1 cellular context compared by ENCODE assay signal in the genomic region with DNA sequence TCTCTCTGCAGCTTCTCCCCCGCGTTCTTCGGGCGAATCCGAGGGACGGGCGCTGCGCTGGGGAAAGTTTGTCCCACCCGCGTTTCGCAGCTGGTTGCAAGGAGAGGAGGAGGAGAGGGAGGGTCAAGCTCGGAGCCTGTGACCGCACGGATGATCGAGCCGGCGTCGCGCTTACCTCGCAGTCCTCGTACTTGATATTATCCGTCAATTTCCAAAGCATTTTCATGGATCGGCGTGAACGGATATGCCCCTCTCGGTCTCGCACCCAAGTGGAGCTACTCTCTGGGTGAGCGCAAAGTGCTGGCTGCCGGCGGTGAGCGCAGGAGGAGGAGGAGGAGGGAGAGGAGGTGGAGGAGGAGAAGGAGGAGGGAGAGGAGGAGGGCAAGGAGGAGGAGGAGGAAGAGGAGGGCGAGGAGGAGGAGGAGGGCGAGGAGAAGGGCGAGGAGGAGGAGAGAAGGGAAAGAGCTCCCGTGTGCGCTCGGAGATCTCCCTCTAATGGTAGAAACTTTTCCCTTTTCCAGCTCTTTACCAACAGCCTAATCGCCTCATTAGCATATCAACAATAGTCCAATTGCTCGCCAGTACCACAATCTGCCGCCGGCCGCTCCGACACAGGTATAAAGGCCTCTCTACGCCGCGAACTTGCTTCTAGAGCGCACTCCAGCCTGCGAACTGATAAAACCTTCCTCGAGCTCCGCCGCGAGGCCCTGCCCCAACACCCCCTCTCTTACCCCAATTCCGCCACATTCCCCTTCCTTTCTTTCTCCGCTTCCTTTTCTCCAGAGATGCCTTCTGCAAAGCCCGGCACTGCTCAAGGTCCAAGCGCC.
A peak's percentile ranks its signal among the peaks of the same experiment; 100 is the strongest.
TF ChIP-seq lines count a peak whose summit lies in the region.

A gene (minus strand): TSS at position 309 of the 827 bp plus-strand sequence. CDS start 83 bp downstream, at position 226.

TF ChIP-seq in HEK293, 187 proteins besides CTCF, POLR2A, EP300 and RAD21 (continued from another document):
- TF ChIP-seq, protein P1, sequence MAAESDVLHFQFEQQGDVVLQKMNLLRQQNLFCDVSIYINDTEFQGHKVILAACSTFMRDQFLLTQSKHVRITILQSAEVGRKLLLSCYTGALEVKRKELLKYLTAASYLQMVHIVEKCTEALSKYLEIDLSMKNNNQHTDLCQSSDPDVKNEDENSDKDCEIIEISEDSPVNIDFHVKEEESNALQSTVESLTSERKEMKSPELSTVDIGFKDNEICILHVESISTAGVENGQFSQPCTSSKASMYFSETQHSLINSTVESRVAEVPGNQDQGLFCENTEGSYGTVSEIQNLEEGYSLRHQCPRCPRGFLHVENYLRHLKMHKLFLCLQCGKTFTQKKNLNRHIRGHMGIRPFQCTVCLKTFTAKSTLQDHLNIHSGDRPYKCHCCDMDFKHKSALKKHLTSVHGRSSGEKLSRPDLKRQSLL (tag by site-specific recombination; IDR thresholded peaks at IDR 0.05): peak; percentile 94
- TF ChIP-seq GLIS2 (tag by site-specific recombination; IDR thresholded peaks at IDR 0.05): peak; percentile 44; the same call in 1 of the 2 replicates
- TF ChIP-seq, protein P2, sequence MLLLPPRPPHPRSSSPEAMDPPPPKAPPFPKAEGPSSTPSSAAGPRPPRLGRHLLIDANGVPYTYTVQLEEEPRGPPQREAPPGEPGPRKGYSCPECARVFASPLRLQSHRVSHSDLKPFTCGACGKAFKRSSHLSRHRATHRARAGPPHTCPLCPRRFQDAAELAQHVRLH (tag by site-specific recombination; IDR thresholded peaks at IDR 0.05): peak; percentile 59; the same call in 1 of the 2 replicates
- TF ChIP-seq, protein P3, sequence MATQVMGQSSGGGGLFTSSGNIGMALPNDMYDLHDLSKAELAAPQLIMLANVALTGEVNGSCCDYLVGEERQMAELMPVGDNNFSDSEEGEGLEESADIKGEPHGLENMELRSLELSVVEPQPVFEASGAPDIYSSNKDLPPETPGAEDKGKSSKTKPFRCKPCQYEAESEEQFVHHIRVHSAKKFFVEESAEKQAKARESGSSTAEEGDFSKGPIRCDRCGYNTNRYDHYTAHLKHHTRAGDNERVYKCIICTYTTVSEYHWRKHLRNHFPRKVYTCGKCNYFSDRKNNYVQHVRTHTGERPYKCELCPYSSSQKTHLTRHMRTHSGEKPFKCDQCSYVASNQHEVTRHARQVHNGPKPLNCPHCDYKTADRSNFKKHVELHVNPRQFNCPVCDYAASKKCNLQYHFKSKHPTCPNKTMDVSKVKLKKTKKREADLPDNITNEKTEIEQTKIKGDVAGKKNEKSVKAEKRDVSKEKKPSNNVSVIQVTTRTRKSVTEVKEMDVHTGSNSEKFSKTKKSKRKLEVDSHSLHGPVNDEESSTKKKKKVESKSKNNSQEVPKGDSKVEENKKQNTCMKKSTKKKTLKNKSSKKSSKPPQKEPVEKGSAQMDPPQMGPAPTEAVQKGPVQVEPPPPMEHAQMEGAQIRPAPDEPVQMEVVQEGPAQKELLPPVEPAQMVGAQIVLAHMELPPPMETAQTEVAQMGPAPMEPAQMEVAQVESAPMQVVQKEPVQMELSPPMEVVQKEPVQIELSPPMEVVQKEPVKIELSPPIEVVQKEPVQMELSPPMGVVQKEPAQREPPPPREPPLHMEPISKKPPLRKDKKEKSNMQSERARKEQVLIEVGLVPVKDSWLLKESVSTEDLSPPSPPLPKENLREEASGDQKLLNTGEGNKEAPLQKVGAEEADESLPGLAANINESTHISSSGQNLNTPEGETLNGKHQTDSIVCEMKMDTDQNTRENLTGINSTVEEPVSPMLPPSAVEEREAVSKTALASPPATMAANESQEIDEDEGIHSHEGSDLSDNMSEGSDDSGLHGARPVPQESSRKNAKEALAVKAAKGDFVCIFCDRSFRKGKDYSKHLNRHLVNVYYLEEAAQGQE (tag by site-specific recombination; IDR thresholded peaks at IDR 0.05): no peak
- TF ChIP-seq, protein P4, sequence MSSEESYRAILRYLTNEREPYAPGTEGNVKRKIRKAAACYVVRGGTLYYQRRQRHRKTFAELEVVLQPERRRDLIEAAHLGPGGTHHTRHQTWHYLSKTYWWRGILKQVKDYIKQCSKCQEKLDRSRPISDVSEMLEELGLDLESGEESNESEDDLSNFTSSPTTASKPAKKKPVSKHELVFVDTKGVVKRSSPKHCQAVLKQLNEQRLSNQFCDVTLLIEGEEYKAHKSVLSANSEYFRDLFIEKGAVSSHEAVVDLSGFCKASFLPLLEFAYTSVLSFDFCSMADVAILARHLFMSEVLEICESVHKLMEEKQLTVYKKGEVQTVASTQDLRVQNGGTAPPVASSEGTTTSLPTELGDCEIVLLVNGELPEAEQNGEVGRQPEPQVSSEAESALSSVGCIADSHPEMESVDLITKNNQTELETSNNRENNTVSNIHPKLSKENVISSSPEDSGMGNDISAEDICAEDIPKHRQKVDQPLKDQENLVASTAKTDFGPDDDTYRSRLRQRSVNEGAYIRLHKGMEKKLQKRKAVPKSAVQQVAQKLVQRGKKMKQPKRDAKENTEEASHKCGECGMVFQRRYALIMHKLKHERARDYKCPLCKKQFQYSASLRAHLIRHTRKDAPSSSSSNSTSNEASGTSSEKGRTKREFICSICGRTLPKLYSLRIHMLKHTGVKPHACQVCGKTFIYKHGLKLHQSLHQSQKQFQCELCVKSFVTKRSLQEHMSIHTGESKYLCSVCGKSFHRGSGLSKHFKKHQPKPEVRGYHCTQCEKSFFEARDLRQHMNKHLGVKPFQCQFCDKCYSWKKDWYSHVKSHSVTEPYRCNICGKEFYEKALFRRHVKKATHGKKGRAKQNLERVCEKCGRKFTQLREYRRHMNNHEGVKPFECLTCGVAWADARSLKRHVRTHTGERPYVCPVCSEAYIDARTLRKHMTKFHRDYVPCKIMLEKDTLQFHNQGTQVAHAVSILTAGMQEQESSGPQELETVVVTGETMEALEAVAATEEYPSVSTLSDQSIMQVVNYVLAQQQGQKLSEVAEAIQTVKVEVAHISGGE (tag by site-specific recombination; conservative IDR thresholded peaks at IDR 0.05; ENCODE audit: low read depth): no peak
- TF ChIP-seq, protein P5, sequence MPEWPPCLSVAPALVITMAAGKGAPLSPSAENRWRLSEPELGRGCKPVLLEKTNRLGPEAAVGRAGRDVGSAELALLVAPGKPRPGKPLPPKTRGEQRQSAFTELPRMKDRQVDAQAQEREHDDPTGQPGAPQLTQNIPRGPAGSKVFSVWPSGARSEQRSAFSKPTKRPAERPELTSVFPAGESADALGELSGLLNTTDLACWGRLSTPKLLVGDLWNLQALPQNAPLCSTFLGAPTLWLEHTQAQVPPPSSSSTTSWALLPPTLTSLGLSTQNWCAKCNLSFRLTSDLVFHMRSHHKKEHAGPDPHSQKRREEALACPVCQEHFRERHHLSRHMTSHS (tag by site-specific recombination; IDR thresholded peaks at IDR 0.05): no peak
- peak; percentile 90 for TF ChIP-seq REPIN1 (tag by site-specific recombination; IDR thresholded peaks at IDR 0.05; ENCODE audit: low read depth)
- TF ChIP-seq BCL11B (tag by site-specific recombination; IDR thresholded peaks at IDR 0.05; ENCODE audit: low read depth): peak; percentile 79
- TF ChIP-seq ZFP3 (tag by site-specific recombination; IDR thresholded peaks at IDR 0.05; ENCODE audit: low read depth): 0 out of 2 replicates have a peak, but pooled peaks have one; percentile 5
- peak; percentile 53 for TF ChIP-seq KLF9 (tag by site-specific recombination; IDR thresholded peaks at IDR 0.05; ENCODE audit: low read depth)
- TF ChIP-seq, protein P6, sequence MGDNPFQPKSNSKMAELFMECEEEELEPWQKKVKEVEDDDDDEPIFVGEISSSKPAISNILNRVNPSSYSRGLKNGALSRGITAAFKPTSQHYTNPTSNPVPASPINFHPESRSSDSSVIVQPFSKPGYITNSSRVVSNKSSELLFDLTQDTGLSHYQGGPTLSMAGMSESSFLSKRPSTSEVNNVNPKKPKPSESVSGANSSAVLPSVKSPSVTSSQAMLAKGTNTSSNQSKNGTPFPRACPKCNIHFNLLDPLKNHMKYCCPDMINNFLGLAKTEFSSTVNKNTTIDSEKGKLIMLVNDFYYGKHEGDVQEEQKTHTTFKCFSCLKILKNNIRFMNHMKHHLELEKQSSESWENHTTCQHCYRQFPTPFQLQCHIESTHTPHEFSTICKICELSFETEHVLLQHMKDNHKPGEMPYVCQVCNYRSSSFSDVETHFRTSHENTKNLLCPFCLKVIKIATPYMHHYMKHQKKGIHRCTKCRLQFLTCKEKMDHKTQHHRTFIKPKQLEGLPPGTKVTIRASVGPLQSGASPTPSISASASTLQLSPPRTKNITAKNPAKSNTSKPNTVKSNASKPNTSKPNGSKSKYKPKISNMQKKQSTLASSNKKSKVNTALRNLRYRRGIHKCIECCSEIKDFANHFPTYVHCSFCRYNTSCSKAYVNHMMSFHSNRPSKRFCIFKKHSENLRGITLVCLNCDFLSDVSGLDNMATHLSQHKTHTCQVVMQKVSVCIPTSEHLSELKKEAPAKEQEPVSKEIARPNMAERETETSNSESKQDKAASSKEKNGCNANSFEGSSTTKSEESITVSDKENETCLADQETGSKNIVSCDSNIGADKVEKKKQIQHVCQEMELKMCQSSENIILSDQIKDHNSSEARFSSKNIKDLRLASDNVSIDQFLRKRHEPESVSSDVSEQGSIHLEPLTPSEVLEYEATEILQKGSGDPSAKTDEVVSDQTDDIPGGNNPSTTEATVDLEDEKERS (tag by site-specific recombination; IDR thresholded peaks at IDR 0.05): peak; percentile 91
- TF ChIP-seq ZSCAN30 (tag by site-specific recombination; IDR thresholded peaks at IDR 0.05): peak; percentile 95
- peak; percentile 80 for TF ChIP-seq ZNF610 (tag by site-specific recombination; IDR thresholded peaks at IDR 0.05; ENCODE audit: borderline replicate concordance)
- TF ChIP-seq SCRT1 (tag by site-specific recombination; IDR thresholded peaks at IDR 0.05; ENCODE audit: borderline replicate concordance): peak; percentile 48; the same call in 1 of the 2 replicates
- TF ChIP-seq ZFP37 (tag by site-specific recombination; IDR thresholded peaks at IDR 0.05): peak; percentile 64
- TF ChIP-seq PRDM1 (tag by site-specific recombination; IDR thresholded peaks at IDR 0.05): peak; percentile 38; the same call in 1 of the 2 replicates
- TF ChIP-seq, protein P7, sequence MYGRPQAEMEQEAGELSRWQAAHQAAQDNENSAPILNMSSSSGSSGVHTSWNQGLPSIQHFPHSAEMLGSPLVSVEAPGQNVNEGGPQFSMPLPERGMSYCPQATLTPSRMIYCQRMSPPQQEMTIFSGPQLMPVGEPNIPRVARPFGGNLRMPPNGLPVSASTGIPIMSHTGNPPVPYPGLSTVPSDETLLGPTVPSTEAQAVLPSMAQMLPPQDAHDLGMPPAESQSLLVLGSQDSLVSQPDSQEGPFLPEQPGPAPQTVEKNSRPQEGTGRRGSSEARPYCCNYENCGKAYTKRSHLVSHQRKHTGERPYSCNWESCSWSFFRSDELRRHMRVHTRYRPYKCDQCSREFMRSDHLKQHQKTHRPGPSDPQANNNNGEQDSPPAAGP (tag by site-specific recombination; IDR thresholded peaks at IDR 0.05): peak; percentile 79
- TF ChIP-seq, protein P8, sequence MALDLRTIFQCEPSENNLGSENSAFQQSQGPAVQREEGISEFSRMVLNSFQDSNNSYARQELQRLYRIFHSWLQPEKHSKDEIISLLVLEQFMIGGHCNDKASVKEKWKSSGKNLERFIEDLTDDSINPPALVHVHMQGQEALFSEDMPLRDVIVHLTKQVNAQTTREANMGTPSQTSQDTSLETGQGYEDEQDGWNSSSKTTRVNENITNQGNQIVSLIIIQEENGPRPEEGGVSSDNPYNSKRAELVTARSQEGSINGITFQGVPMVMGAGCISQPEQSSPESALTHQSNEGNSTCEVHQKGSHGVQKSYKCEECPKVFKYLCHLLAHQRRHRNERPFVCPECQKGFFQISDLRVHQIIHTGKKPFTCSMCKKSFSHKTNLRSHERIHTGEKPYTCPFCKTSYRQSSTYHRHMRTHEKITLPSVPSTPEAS (tag by site-specific recombination; IDR thresholded peaks at IDR 0.05): no peak; the same call in 1 of the 2 replicates
- TF ChIP-seq ZNF624 (tag by site-specific recombination; IDR thresholded peaks at IDR 0.05): no peak
- TF ChIP-seq ZNF626 (tag by site-specific recombination; IDR thresholded peaks at IDR 0.05): no peak
- TF ChIP-seq, protein P9, sequence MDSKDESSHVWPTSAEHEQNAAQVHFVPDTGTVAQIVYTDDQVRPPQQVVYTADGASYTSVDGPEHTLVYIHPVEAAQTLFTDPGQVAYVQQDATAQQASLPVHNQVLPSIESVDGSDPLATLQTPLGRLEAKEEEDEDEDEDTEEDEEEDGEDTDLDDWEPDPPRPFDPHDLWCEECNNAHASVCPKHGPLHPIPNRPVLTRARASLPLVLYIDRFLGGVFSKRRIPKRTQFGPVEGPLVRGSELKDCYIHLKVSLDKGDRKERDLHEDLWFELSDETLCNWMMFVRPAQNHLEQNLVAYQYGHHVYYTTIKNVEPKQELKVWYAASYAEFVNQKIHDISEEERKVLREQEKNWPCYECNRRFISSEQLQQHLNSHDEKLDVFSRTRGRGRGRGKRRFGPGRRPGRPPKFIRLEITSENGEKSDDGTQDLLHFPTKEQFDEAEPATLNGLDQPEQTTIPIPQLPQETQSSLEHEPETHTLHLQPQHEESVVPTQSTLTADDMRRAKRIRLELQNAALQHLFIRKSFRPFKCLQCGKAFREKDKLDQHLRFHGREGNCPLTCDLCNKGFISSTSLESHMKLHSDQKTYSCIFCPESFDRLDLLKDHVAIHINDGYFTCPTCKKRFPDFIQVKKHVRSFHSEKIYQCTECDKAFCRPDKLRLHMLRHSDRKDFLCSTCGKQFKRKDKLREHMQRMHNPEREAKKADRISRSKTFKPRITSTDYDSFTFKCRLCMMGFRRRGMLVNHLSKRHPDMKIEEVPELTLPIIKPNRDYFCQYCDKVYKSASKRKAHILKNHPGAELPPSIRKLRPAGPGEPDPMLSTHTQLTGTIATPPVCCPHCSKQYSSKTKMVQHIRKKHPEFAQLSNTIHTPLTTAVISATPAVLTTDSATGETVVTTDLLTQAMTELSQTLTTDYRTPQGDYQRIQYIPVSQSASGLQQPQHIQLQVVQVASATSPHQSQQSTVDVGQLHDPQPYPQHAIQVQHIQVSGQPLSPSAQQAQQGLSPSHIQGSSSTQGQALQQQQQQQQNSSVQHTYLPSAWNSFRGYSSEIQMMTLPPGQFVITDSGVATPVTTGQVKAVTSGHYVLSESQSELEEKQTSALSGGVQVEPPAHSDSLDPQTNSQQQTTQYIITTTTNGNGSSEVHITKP (tag by site-specific recombination; IDR thresholded peaks at IDR 0.05): peak; percentile 100
- TF ChIP-seq KLF8 (tag by site-specific recombination; IDR thresholded peaks at IDR 0.05): peak; percentile 96
- peak; percentile 70; the same call in 1 of the 2 replicates for TF ChIP-seq ZNF785 (tag by site-specific recombination; IDR thresholded peaks at IDR 0.05)
- TF ChIP-seq ZBTB7A (tag by site-specific recombination; IDR thresholded peaks at IDR 0.05; ENCODE audit: low read depth): peak; percentile 96
- 0 out of 2 replicates have a peak, but pooled peaks have one; percentile 2 for TF ChIP-seq ZNF146 (tag by site-specific recombination; IDR thresholded peaks at IDR 0.05)
- TF ChIP-seq RBAK (tag by site-specific recombination; IDR thresholded peaks at IDR 0.05): no peak
